ENCODE assay signal across 9 cellular contexts in genomic region chr16:66427451-66427860, GRCh38. TPM values are rescaled to one million over a fixed set of nuclear protein-coding genes. Genes with fewer than 3 reads are reported as not detected.
DNase-seq lines count a peak whose midpoint lies in the region; ATAC-seq, FAIRE-seq and TF ChIP-seq lines count a peak whose summit lies in the region.
"Had no signal": no experiment of that assay in that cellular context is flagged by ENCODE, and none has a peak within 500 bp of the region (broad histone marks: within the 10 kb centered on the region; RNA-seq: fewer than 3 reads in every experiment).

No MANE protein-coding gene starts in this region.

- H3K9me3 ChIP-seq in astrocyte (ENCODE audit: insufficient read depth, low read depth, low read length) (no peaks in the 10 kb centered on the region), hepatocyte (ENCODE audit: low read depth) (no peaks in the 10 kb centered on the region)

- H3K9me3 Mint-ChIP-seq in Calu3 (ENCODE audit: low read depth, unreplicated experiment): no peaks in the 10 kb centered on the region
- H3K9me3 Mint-ChIP-seq in astrocyte (ENCODE audit: unreplicated experiment): peaks cover under 1% of the 10 kb centered on the region
- H3K9me3 Mint-ChIP-seq: activated naive CD4-positive, alpha-beta T cell treated with anti-CD3 and anti-CD28 coated beads, Interleukin-2, amount 50 U/mL, for 24 hours had no signal

- H3K27me3 ChIP-seq in astrocyte (ENCODE audit: insufficient read depth, low read length) (peaks cover 59% of the 10 kb centered on the region), hepatocyte (peaks cover 72% of the 10 kb centered on the region), rectal smooth muscle tissue (ENCODE audit: control insufficient read depth, insufficient read depth, low read length) (peaks cover 38% of the 10 kb centered on the region)

- FAIRE-seq in astrocyte (lab: Jason Lieb, UNC): no peak

- H3K27ac Mint-ChIP-seq in Calu3 (ENCODE audit: unreplicated experiment): no peak overlapping the region
- H3K27ac Mint-ChIP-seq in astrocyte (ENCODE audit: unreplicated experiment): no peak overlapping the region
- H3K27ac Mint-ChIP-seq: activated naive CD4-positive, alpha-beta T cell treated with anti-CD3 and anti-CD28 coated beads, Interleukin-2, amount 50 U/mL, for 24 hours had no signal

- H3K79me2 ChIP-seq in astrocyte (ENCODE audit: insufficient read depth, low read length) (no peaks in the 10 kb centered on the region), hepatocyte (no peaks in the 10 kb centered on the region)

- WGBS in hepatocyte (ENCODE audit: low lambda C conversion rate, missing lambda C conversion rate): 2% methylated on average over 17 of the region's 52 CpGs

- ATAC-seq in GM21515 (IDR thresholded peaks at IDR 0.05; ENCODE audit: unreplicated experiment) (no peak), left colon (no peak)

- peaks cover 64% of the 10 kb centered on the region for H3K27me3 Mint-ChIP-seq in Calu3 (ENCODE audit: unreplicated experiment)
- H3K27me3 Mint-ChIP-seq in astrocyte (ENCODE audit: low read depth, unreplicated experiment): peaks cover 67% of the 10 kb centered on the region

- H4K20me1 ChIP-seq in astrocyte (ENCODE audit: insufficient read depth, low read length): peaks cover 16% of the 10 kb centered on the region
- no peaks in the 10 kb centered on the region for H4K20me1 ChIP-seq in hepatocyte (ENCODE audit: insufficient read depth, poor library complexity, severe bottlenecking)

- peaks cover 8% of the 10 kb centered on the region for H3K4me1 Mint-ChIP-seq in Calu3 (ENCODE audit: low read depth, unreplicated experiment)
- H3K4me1 Mint-ChIP-seq in astrocyte (ENCODE audit: low read depth, unreplicated experiment): peaks cover under 1% of the 10 kb centered on the region
- H3K4me1 Mint-ChIP-seq: activated naive CD4-positive, alpha-beta T cell treated with anti-CD3 and anti-CD28 coated beads, Interleukin-2, amount 50 U/mL, for 24 hours had no signal

- H3K4me3 ChIP-seq in astrocyte (ENCODE audit: insufficient read depth, low read depth, low read length) (peak overlapping the region; percentile 30), hepatocyte (peak overlapping the region; percentile 36), rectal smooth muscle tissue (ENCODE audit: low read length) (peak overlapping the region; percentile 47)

- DNase-seq in Calu3 (no peak), astrocyte (ENCODE audit: low read depth) (no peak), hepatocyte (ENCODE audit: low spot score) (no peak), NCI-H510A (lab: John Stamatoyannopoulos, UW) (no peak), left colon (no peak), DMS153 (lab: John Stamatoyannopoulos, UW) (no peak)

- no TSS peak for BruUV-seq in Calu3 (replicated peaks; lab: Mats Ljungman, UMichigan)

- TF ChIP-seq CTCF in Calu3 (IDR thresholded peaks at IDR 0.05; ENCODE audit: unreplicated experiment): no peak
- no peak for TF ChIP-seq CTCF in astrocyte (IDR thresholded peaks at IDR 0.05; ENCODE audit: insufficient read depth, low read depth, low read length)
- TF ChIP-seq CTCF in hepatocyte (IDR thresholded peaks at IDR 0.05; ENCODE audit: poor library complexity): no peak

- H3K4me1 ChIP-seq in astrocyte (ENCODE audit: insufficient read depth, low read length) (no peaks in the 10 kb centered on the region), hepatocyte (ENCODE audit: insufficient read depth) (peaks cover 6% of the 10 kb centered on the region), rectal smooth muscle tissue (ENCODE audit: control insufficient read depth, insufficient read depth, low read length) (no peaks in the 10 kb centered on the region)

- H3K36me3 Mint-ChIP-seq in Calu3 (ENCODE audit: insufficient read depth, unreplicated experiment) (peaks cover 6% of the 10 kb centered on the region), astrocyte (ENCODE audit: low read depth, unreplicated experiment) (no peaks in the 10 kb centered on the region)
- H3K36me3 Mint-ChIP-seq: activated naive CD4-positive, alpha-beta T cell treated with anti-CD3 and anti-CD28 coated beads, Interleukin-2, amount 50 U/mL, for 24 hours had no signal

- H2AFZ ChIP-seq in astrocyte (ENCODE audit: low read depth, low read length) (peak overlapping the region; percentile 41), hepatocyte (no peak overlapping the region)

- CTCF ChIA-PET in Calu3 (lab: Charles Lee): interaction anchor here (1.0 kb wide), 1 partner anchor 21 kb away, joined by 4 read pairs; no protein-coding TSS in a partner anchor

- no peak overlapping the region for H3K27ac ChIP-seq in astrocyte (ENCODE audit: low read depth, low read length)
- no peak overlapping the region for H3K27ac ChIP-seq in hepatocyte
- no peak overlapping the region for H3K27ac ChIP-seq in rectal smooth muscle tissue (ENCODE audit: low read depth, low read length)

- no peaks in the 10 kb centered on the region for H3K36me3 ChIP-seq in astrocyte (ENCODE audit: insufficient read depth, low read length)
- no peaks in the 10 kb centered on the region for H3K36me3 ChIP-seq in hepatocyte (replicated peaks; ENCODE audit: insufficient read depth, low read depth)
- H3K36me3 ChIP-seq in rectal smooth muscle tissue (ENCODE audit: control insufficient read depth, insufficient read depth, low read length): no peaks in the 10 kb centered on the region

- H3K9me2 ChIP-seq in hepatocyte (replicated peaks; ENCODE audit: insufficient read depth): no peaks in the 10 kb centered on the region

- H3K4me3 Mint-ChIP-seq in Calu3 (ENCODE audit: low read depth, unreplicated experiment) (peak overlapping the region; percentile 63), astrocyte (ENCODE audit: unreplicated experiment) (peak overlapping the region; percentile 66)

- H3K9ac ChIP-seq in astrocyte (ENCODE audit: low read length): no peak overlapping the region
- H3K9ac ChIP-seq in rectal smooth muscle tissue (ENCODE audit: low read length): no peak overlapping the region

- intact Hi-C loops in Calu3 (cut with micrococcal nuclease; ENCODE audit: unreplicated experiment) (no loop called here), left colon (cut with DNase I, micrococcal nuclease) (no loop called here)

- H3K4me2 ChIP-seq in astrocyte (ENCODE audit: low read length) (peak overlapping the region; percentile 80), hepatocyte (peak overlapping the region; percentile 91)

RNA-seq across cellular contexts. Expression of gene BEAN1, which starts 0.4 kb away (rescaled TPM):
- total RNA-seq in Calu3 (2022): 1.7 and 3.1 TPM in 2 replicates
- total RNA-seq in astrocyte: 1.2 and 2.1 TPM in 2 replicates
- 0.63 and 0.68 TPM in 2 replicates for total RNA-seq in hepatocyte
- 1.3 and 1.8 TPM in 2 replicates for polyA plus RNA-seq in hepatocyte
- not detected for total RNA-seq in left colon
